ENCODE assay signal across 13 cellular contexts in the genomic region with DNA sequence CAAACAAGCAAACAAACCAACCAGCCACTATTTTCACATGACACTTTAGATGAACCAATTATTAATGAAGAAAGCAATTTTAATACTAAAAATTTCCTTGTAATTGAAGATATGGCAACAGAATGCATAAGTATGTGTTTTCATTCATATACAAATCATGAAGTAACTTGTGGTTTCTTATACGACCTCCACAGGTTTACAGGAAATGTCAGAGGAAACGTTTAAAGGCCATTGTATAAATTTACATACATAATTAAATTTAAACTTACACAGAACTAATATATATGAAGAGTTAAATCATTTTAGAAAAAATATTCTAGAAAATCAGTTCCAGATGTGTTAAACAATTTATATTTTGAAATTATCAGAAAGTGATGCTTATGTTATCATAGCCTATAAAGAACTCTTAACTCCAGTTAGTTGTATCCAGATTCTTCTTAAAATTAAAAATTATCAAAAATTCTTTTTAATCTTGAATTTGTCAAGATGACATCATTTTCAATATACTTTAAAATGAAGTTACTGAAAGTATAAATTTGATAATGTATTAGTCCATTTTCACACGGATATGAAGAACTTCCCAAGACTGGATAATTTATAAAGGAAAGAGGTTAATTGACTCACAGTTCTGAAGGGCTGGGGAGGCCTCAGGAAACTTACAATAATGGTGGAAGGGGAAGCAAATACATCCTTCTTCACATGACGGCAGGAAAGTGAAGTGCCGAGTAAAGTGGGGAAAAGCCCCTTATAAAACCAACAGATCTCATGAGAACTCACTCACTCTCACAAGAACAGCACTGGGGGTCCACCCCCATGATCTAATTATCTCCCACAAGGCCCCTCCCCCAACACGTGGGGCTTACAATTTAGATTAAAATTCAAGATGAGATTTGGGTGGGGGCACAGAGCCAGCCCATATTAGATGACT.
DNase-seq lines count a peak whose midpoint lies in the region; ATAC-seq and TF ChIP-seq lines count a peak whose summit lies in the region.
"Had no signal": no experiment of that assay in that cellular context is flagged by ENCODE, and none has a peak within 500 bp of the region (broad histone marks: within the 10 kb centered on the region; RNA-seq: fewer than 3 reads in every experiment).

No MANE protein-coding gene starts in this region.

- no peak overlapping the region for H3K27ac ChIP-seq in HCT116 (ENCODE audit: low read depth, low read length)
- H3K27ac ChIP-seq: left lung had no signal

- no peaks in the 10 kb centered on the region for H3K27me3 ChIP-seq in HCT116 (ENCODE audit: insufficient read depth, low read length)
- H3K27me3 ChIP-seq: left lung had no signal

- peak overlapping the region; percentile 59 for H3K4me3 Mint-ChIP-seq in T-helper 1 cell treated with Interleukin-12 subunit alpha and Interleukin-12 subunit beta and Interleukin-4 antibody, amounts not matched to agents 30 μg/mL and 1 μg/mL, for 36 hours
- H3K4me3 Mint-ChIP-seq in activated naive CD8-positive, alpha-beta T cell: peak overlapping the region; percentile 35
- H3K4me3 Mint-ChIP-seq in nephron: no peak overlapping the region

- TF ChIP-seq POLR2A in HCT116 (IDR thresholded peaks at IDR 0.05; ENCODE audit: borderline replicate concordance, extremely low read depth, insufficient read depth, insufficient read length): no peak

- H3K9me3 Mint-ChIP-seq in T-helper 1 cell treated with Interleukin-12 subunit alpha and Interleukin-12 subunit beta and Interleukin-4 antibody, amounts not matched to agents 30 μg/mL and 1 μg/mL, for 36 hours: no peaks in the 10 kb centered on the region
- no peaks in the 10 kb centered on the region for H3K9me3 Mint-ChIP-seq in activated naive CD8-positive, alpha-beta T cell (ENCODE audit: low read depth)
- H3K9me3 Mint-ChIP-seq in nephron: no peaks in the 10 kb centered on the region

- no peaks in the 10 kb centered on the region for H3K79me2 ChIP-seq in HCT116 (ENCODE audit: insufficient read depth, low read length)

- no peak overlapping the region for H3K4me2 ChIP-seq in HCT116 (ENCODE audit: low read length)

- RAD21 ChIA-PET in HCT116 (lab: Charles Lee; ENCODE audit: low non-redundant PET in 1 of 2, low total read pairs in 2 of 2, uncharacterized antibody in 2 of 2, unreplicated experiment in 2 of 2): no interaction called here

- peaks cover 0 to 16% of the 10 kb centered on the region in 2 experiments; a peak in 1 of 4 replicates for H3K4me1 ChIP-seq in HCT116 (ENCODE audit: control insufficient read depth in 1 of 2, insufficient read depth in 2 of 2, low read length in 2 of 2)

- no peaks in the 10 kb centered on the region for H4K20me1 ChIP-seq in HCT116 (ENCODE audit: insufficient read depth)

- no peaks in the 10 kb centered on the region for H3K36me3 ChIP-seq in HCT116 (ENCODE audit: control insufficient read depth in 1 of 2, insufficient read depth in 2 of 2, low read length in 2 of 2)
- H3K36me3 ChIP-seq: left lung had no signal

- peaks cover 19% of the 10 kb centered on the region for H3K4me1 Mint-ChIP-seq in T-helper 1 cell treated with Interleukin-12 subunit alpha and Interleukin-12 subunit beta and Interleukin-4 antibody, amounts not matched to agents 30 μg/mL and 1 μg/mL, for 36 hours (ENCODE audit: low read depth)
- peaks cover 32% of the 10 kb centered on the region for H3K4me1 Mint-ChIP-seq in activated naive CD8-positive, alpha-beta T cell (ENCODE audit: low read depth)
- peaks cover 19% of the 10 kb centered on the region for H3K4me1 Mint-ChIP-seq in nephron

- no peak for TF ChIP-seq RAD21 in HCT116 (IDR thresholded peaks at IDR 0.05; ENCODE audit: low read depth)

- no peak overlapping the region for H3K4me3 ChIP-seq in HCT116 (replicated peaks in 1 of 2; ENCODE audit: low read depth in 1 of 2, low read length in 2 of 2)
- H3K4me3 ChIP-seq: left lung had no signal

- H2AFZ ChIP-seq in HCT116 (ENCODE audit: low read depth, low read length, poor library complexity, severe bottlenecking): peak overlapping the region; percentile 52

- no peaks in the 10 kb centered on the region for H3K36me3 Mint-ChIP-seq in T-helper 1 cell treated with Interleukin-12 subunit alpha and Interleukin-12 subunit beta and Interleukin-4 antibody, amounts not matched to agents 30 μg/mL and 1 μg/mL, for 36 hours (ENCODE audit: low read depth)
- no peaks in the 10 kb centered on the region for H3K36me3 Mint-ChIP-seq in activated naive CD8-positive, alpha-beta T cell
- no peaks in the 10 kb centered on the region for H3K36me3 Mint-ChIP-seq in nephron (ENCODE audit: low read depth)

- H3K9me3 ChIP-seq in HCT116 (ENCODE audit: control insufficient read depth in 1 of 2, insufficient read depth in 1 of 2, low read depth in 1 of 2, low read length in 2 of 2): no peaks in the 10 kb centered on the region
- H3K9me3 ChIP-seq: left lung had no signal

- no peak overlapping the region for H3K9ac ChIP-seq in HCT116 (ENCODE audit: low read length)

- intact Hi-C loops in HCT116 (cut with micrococcal nuclease): no loop called here

- no TSS peak for BruUV-seq in HCT116 (replicated peaks; lab: Mats Ljungman, UMichigan)

- H3K27me3 Mint-ChIP-seq in T-helper 1 cell treated with Interleukin-12 subunit alpha and Interleukin-12 subunit beta and Interleukin-4 antibody, amounts not matched to agents 30 μg/mL and 1 μg/mL, for 36 hours (ENCODE audit: low read depth): peaks cover 4% of the 10 kb centered on the region
- H3K27me3 Mint-ChIP-seq in activated naive CD8-positive, alpha-beta T cell: no peaks in the 10 kb centered on the region
- H3K27me3 Mint-ChIP-seq in nephron (ENCODE audit: low read depth): peaks cover 3% of the 10 kb centered on the region

- H3K27ac Mint-ChIP-seq in T-helper 1 cell treated with Interleukin-12 subunit alpha and Interleukin-12 subunit beta and Interleukin-4 antibody, amounts not matched to agents 30 μg/mL and 1 μg/mL, for 36 hours: peak overlapping the region; percentile 90
- peak overlapping the region; percentile 89 for H3K27ac Mint-ChIP-seq in activated naive CD8-positive, alpha-beta T cell
- H3K27ac Mint-ChIP-seq in nephron: peak overlapping the region; percentile 32 to 55 (median 34)

- no peaks in the 10 kb centered on the region for H3K9me2 ChIP-seq in HCT116 (ENCODE audit: insufficient read depth)

- DNase-seq in T-helper 1 cell: no peak
- no peak for DNase-seq in HCT116 (ENCODE audit: low read depth, low spot score)
- DNase-seq in SKM-1 (lab: John Stamatoyannopoulos, UW; ENCODE audit: unreplicated experiment): no peak
- no peak for DNase-seq in NCI-H128 (lab: John Stamatoyannopoulos, UW; ENCODE audit: unreplicated experiment)
- DNase-seq in DMS 273 (lab: John Stamatoyannopoulos, UW; ENCODE audit: unreplicated experiment): no peak
- DNase-seq: ACHN; effector CD8-positive, alpha-beta T cell; glutamatergic neuron; NCI-H2171 treated with DMSO at 0.1 percent for 48 hours had no signal

- ATAC-seq in HCT116: no peak

- POLR2A ChIA-PET in HCT116 (lab: Charles Lee): interaction anchor here (0.7 to 1.0 kb wide), 2 partner anchors 25 to 247 kb away, joined by 3 to 4 read pairs; no protein-coding TSS in a partner anchor

- CTCF ChIA-PET in HCT116 (lab: Charles Lee): no interaction called here

- no peak for TF ChIP-seq CTCF in HCT116 (IDR thresholded peaks at IDR 0.05 in 2 of 3, conservative IDR thresholded peaks at IDR 0.05 in 1 of 3; ENCODE audit: borderline replicate concordance in 1 of 3, insufficient read depth in 1 of 3, low read depth in 2 of 3, low read length in 2 of 3)
- TF ChIP-seq CTCF in nephron (IDR thresholded peaks at IDR 0.05; ENCODE audit: unreplicated experiment in 3 of 3): no peak

TF ChIP-seq in HCT116, 20 proteins besides CTCF, POLR2A, EP300 and RAD21 (continues in another document):
- TF ChIP-seq MAX (IDR thresholded peaks at IDR 0.05) (no peak), EZH2 (IDR thresholded peaks at IDR 0.05) (no peak), TCF7L2 (IDR thresholded peaks at IDR 0.05; ENCODE audit: borderline replicate concordance, extremely low read depth, insufficient read depth, insufficient read length) (no peak), EGR1 (IDR thresholded peaks at IDR 0.05; ENCODE audit: low read depth) (no peak), SIN3A (IDR thresholded peaks at IDR 0.05; ENCODE audit: low read depth) (no peak), ZNF274 (IDR thresholded peaks at IDR 0.05; ENCODE audit: low read depth, low read length) (no peak), EZH2phosphoT487 (IDR thresholded peaks at IDR 0.05; ENCODE audit: borderline replicate concordance) (no peak), SRF (IDR thresholded peaks at IDR 0.05; ENCODE audit: low read depth) (no peak)
- TF ChIP-seq, protein P1, sequence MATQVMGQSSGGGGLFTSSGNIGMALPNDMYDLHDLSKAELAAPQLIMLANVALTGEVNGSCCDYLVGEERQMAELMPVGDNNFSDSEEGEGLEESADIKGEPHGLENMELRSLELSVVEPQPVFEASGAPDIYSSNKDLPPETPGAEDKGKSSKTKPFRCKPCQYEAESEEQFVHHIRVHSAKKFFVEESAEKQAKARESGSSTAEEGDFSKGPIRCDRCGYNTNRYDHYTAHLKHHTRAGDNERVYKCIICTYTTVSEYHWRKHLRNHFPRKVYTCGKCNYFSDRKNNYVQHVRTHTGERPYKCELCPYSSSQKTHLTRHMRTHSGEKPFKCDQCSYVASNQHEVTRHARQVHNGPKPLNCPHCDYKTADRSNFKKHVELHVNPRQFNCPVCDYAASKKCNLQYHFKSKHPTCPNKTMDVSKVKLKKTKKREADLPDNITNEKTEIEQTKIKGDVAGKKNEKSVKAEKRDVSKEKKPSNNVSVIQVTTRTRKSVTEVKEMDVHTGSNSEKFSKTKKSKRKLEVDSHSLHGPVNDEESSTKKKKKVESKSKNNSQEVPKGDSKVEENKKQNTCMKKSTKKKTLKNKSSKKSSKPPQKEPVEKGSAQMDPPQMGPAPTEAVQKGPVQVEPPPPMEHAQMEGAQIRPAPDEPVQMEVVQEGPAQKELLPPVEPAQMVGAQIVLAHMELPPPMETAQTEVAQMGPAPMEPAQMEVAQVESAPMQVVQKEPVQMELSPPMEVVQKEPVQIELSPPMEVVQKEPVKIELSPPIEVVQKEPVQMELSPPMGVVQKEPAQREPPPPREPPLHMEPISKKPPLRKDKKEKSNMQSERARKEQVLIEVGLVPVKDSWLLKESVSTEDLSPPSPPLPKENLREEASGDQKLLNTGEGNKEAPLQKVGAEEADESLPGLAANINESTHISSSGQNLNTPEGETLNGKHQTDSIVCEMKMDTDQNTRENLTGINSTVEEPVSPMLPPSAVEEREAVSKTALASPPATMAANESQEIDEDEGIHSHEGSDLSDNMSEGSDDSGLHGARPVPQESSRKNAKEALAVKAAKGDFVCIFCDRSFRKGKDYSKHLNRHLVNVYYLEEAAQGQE (IDR thresholded peaks at IDR 0.05; ENCODE audit: low read depth): no peak

Comparison
In these comparisons a context has a peak if more than half of its experiments do, and no peak if none do; other contexts are left out.
1. H3K27ac Mint-ChIP-seq: peak in every context shown above with its lines; median percentile 90 in T-helper 1 cell treated with Interleukin-12 subunit alpha and Interleukin-12 subunit beta and Interleukin-4 antibody, amounts not matched to agents 30 μg/mL and 1 μg/mL, for 36 hours; 89 in activated naive CD8-positive, alpha-beta T cell; 34 in nephron.
2. H3K4me3 Mint-ChIP-seq: peak in T-helper 1 cell treated with Interleukin-12 subunit alpha and Interleukin-12 subunit beta and Interleukin-4 antibody, amounts not matched to agents 30 μg/mL and 1 μg/mL, for 36 hours (single experiment) and activated naive CD8-positive, alpha-beta T cell (single experiment); none in nephron (0 of 3).